Comparison of ENCODE assay signal across 12 cellular contexts in genomic region chr7:138316421-138317043, GRCh38.
DNase-seq lines count a peak whose midpoint lies in the region; ATAC-seq and TF ChIP-seq lines count a peak whose summit lies in the region.
"Had no signal": no experiment of that assay in that cellular context is flagged by ENCODE, and none has a peak within 500 bp of the region (broad histone marks: within the 10 kb centered on the region; RNA-seq: fewer than 3 reads in every experiment).

No MANE protein-coding gene starts in this region.

- no peak overlapping the region for H3K4me3 ChIP-seq in ovary
- H3K4me3 ChIP-seq in upper lobe of left lung, result no peak overlapping the region
- H3K4me3 ChIP-seq: cardiac muscle cell, thyroid gland had no signal

- peaks cover 20% of the 10 kb centered on the region for H3K9me3 Mint-ChIP-seq in nephron
- H3K9me3 Mint-ChIP-seq: activated T-helper 1 cell treated with anti-CD3 and anti-CD28 coated beads, Interleukin-12 subunit alpha, Interleukin-12 subunit beta, Interleukin-2, Interleukin-4 antibody, amounts not matched to agents 30 ng/mL and 10 ng/mL and 1 ng/mL, durations not matched to agents 14 hours and 24 hours and 36 hours had no signal

- peak overlapping the region in 1 of 3 experiments; percentile 35 for H3K4me3 Mint-ChIP-seq in nephron
- H3K4me3 Mint-ChIP-seq: activated T-helper 1 cell treated with anti-CD3 and anti-CD28 coated beads, Interleukin-12 subunit alpha, Interleukin-12 subunit beta, Interleukin-2, Interleukin-4 antibody, amounts not matched to agents 30 ng/mL and 10 ng/mL and 1 ng/mL, durations not matched to agents 14 hours and 24 hours and 36 hours had no signal

- H3K9me3 ChIP-seq in ovary (no peaks in the 10 kb centered on the region), upper lobe of left lung (no peaks in the 10 kb centered on the region)
- H3K9me3 ChIP-seq: thyroid gland had no signal

- 78 to 79% (median 78%) methylated on average over 4 of the region's 4 CpGs for WGBS in ovary, 3 donors
- whole genome bisulfite sequencing in upper lobe of left lung, 2 donors, result 78 to 79% methylated on average over 4 of the region's 4 CpGs

- no peak for TF ChIP-seq CTCF in nephron (IDR thresholded peaks at IDR 0.05; ENCODE audit: unreplicated experiment in 3 of 3)
- no peak for TF ChIP-seq CTCF in ovary (IDR thresholded peaks at IDR 0.05)
- TF ChIP-seq CTCF in upper lobe of left lung (IDR thresholded peaks at IDR 0.05), result no peak

- DNase-seq in ovary (no peak), upper lobe of left lung (no peak), NOMO-1 (lab: John Stamatoyannopoulos, UW; ENCODE audit: unreplicated experiment in 2 of 2) (no peak), NCI-H345 treated with DMSO at 0.1 percent for 48 hours (lab: John Stamatoyannopoulos, UW; ENCODE audit: unreplicated experiment) (no peak)
- DNase-seq: left ventricle myocardium superior, thyroid gland had no signal

- TF ChIP-seq EP300 in ovary (IDR thresholded peaks at IDR 0.05), result no peak
- no peak for TF ChIP-seq EP300 in upper lobe of left lung (IDR thresholded peaks at IDR 0.05)

- TF ChIP-seq POLR2A in ovary (IDR thresholded peaks at IDR 0.05), result no peak
- no peak for TF ChIP-seq POLR2A in upper lobe of left lung (IDR thresholded peaks at IDR 0.05)

- H3K27me3 Mint-ChIP-seq in nephron (ENCODE audit: low read depth), result peaks cover 4% of the 10 kb centered on the region

- peaks cover 9% of the 10 kb centered on the region for H3K4me1 Mint-ChIP-seq in nephron

- H3K27ac ChIP-seq in ovary, result no peak overlapping the region
- H3K27ac ChIP-seq in upper lobe of left lung, result no peak overlapping the region
- H3K27ac ChIP-seq: cardiac muscle cell, thyroid gland had no signal

- no peaks in the 10 kb centered on the region for H3K27me3 ChIP-seq in ovary
- H3K27me3 ChIP-seq in upper lobe of left lung, result no peaks in the 10 kb centered on the region
- H3K27me3 ChIP-seq: cardiac muscle cell, thyroid gland had no signal

- H3K4me1 ChIP-seq in ovary (ENCODE audit: insufficient read depth) (no peaks in the 10 kb centered on the region), upper lobe of left lung (no peaks in the 10 kb centered on the region)
- H3K4me1 ChIP-seq: thyroid gland had no signal

- H3K36me3 ChIP-seq in ovary (no peaks in the 10 kb centered on the region), upper lobe of left lung (no peaks in the 10 kb centered on the region)
- H3K36me3 ChIP-seq: cardiac muscle cell, thyroid gland had no signal

- H3K36me3 Mint-ChIP-seq in nephron (ENCODE audit: low read depth), result no peaks in the 10 kb centered on the region

- intact Hi-C loops in ovary (cut with DNase I), result no loop called here

- ATAC-seq in GM19025 (IDR thresholded peaks at IDR 0.05; ENCODE audit: low read depth, unreplicated experiment) (peak; percentile 98), HG02588 (IDR thresholded peaks at IDR 0.05; ENCODE audit: unreplicated experiment) (peak; percentile 91), HG03520 (IDR thresholded peaks at IDR 0.05; ENCODE audit: unreplicated experiment) (peak; percentile 96), upper lobe of left lung (ENCODE audit: low FRiP score in 2 of 2) (no peak)
- ATAC-seq: left ventricle myocardium superior had no signal

- peak overlapping the region; percentile 95 to 98 (median 95) for H3K27ac Mint-ChIP-seq in nephron
- H3K27ac Mint-ChIP-seq: activated T-helper 1 cell treated with anti-CD3 and anti-CD28 coated beads, Interleukin-12 subunit alpha, Interleukin-12 subunit beta, Interleukin-2, Interleukin-4 antibody, amounts not matched to agents 30 ng/mL and 10 ng/mL and 1 ng/mL, durations not matched to agents 14 hours and 24 hours and 36 hours had no signal

Comparison
In these comparisons a context has a peak if more than half of its experiments do, and no peak if none do; other contexts are left out.
1. ATAC-seq: peak in GM19025 (single experiment), HG02588 (single experiment) and HG03520 (single experiment); none in upper lobe of left lung (0 of 2).